Comparison of ENCODE assay signal across 28 cellular contexts in the genomic region with DNA sequence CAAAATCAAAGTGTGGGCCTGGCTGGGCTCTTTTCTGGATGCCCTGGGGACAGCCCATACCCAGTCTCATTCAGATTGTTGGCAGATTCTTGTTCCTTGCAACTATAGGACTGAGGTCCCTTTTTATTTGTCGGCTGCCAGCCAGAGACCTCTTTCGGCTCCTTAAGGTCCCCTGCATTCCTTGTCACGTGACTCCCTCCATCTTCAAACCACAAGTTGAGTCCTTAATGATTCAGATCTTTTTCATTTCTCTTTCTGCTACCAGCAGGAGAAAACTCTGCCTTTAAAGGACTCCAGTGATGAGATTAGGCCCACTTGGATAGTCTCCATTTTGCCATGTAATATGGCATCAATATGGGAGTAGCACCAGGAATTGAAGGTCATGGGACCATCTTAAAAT.
"Had no signal": no experiment of that assay in that cellular context is flagged by ENCODE, and none has a peak within 500 bp of the region (broad histone marks: within the 10 kb centered on the region; RNA-seq: fewer than 3 reads in every experiment).

No MANE protein-coding gene starts in this region.

- DNase-seq: colonic mucosa; cortex of kidney; effector CD8-positive, alpha-beta T cell; effector memory CD8-positive, alpha-beta T cell; endodermal cell; erythroblast; esophagus squamous epithelium; foreskin fibroblast; foreskin melanocyte; gastrocnemius medialis; glutamatergic neuron; head of caudate nucleus; heart right ventricle; hippocampal formation; kidney; left cardiac atrium; left lung; left ventricle myocardium superior; lower lobe of right lung; mesenchymal stem cell; mucosa of descending colon; naive B cell had no signal

- H3K27ac Mint-ChIP-seq: dendritic cell treated with granulocyte-macrophage colony-stimulating factor and Interleukin-4, amounts not matched to agents 40 ng/mL and 50 ng/mL, for 4 days; endodermal cell; mesothelial cell of epicardium; naive B cell had no signal

- H3K36me3 ChIP-seq: colonic mucosa had no signal

- H3K27me3 Mint-ChIP-seq: dendritic cell treated with granulocyte-macrophage colony-stimulating factor and Interleukin-4, amounts not matched to agents 40 ng/mL and 50 ng/mL, for 4 days; effector memory CD8-positive, alpha-beta T cell; naive B cell had no signal

- H3K27ac ChIP-seq: colonic mucosa, epithelial cell of prostate, esophagus squamous epithelium, gastrocnemius medialis, heart right ventricle, left lung, lower lobe of right lung had no signal

- ATAC-seq: effector memory CD8-positive, alpha-beta T cell; esophagus mucosa; gastrocnemius medialis; heart right ventricle; left cardiac atrium; left lung; left ventricle myocardium superior; lower lobe of right lung; mucosa of descending colon had no signal

- H3K9me3 ChIP-seq: colonic mucosa, esophagus squamous epithelium, gastrocnemius medialis, heart right ventricle, left lung, lower lobe of right lung, mucosa of descending colon had no signal

- H3K4me1 ChIP-seq: colonic mucosa, esophagus squamous epithelium, gastrocnemius medialis, heart right ventricle, left lung, lower lobe of right lung had no signal

- H3K4me3 ChIP-seq: colonic mucosa, esophagus squamous epithelium, gastrocnemius medialis, heart right ventricle, left lung, lower lobe of right lung, mucosa of descending colon had no signal

- FAIRE-seq: endometrium, islet of Langerhans had no signal

- H3K4me3 Mint-ChIP-seq: dendritic cell treated with granulocyte-macrophage colony-stimulating factor and Interleukin-4, amounts not matched to agents 40 ng/mL and 50 ng/mL, for 4 days; effector memory CD8-positive, alpha-beta T cell; endodermal cell; mesothelial cell of epicardium; naive B cell had no signal

- H3K4me1 Mint-ChIP-seq: mesothelial cell of epicardium, naive B cell had no signal

- H3K27me3 ChIP-seq: colonic mucosa, esophagus squamous epithelium, gastrocnemius medialis, heart right ventricle, left lung had no signal
